ENCODE assay signal across 29 cellular contexts in genomic region chr1:169915150-169915549, GRCh38. TPM values are rescaled to one million over a fixed set of nuclear protein-coding genes. Genes with fewer than 3 reads are reported as not detected.
DNase-seq lines count a peak whose midpoint lies in the region; ATAC-seq and TF ChIP-seq lines count a peak whose summit lies in the region.
"Had no signal": no experiment of that assay in that cellular context is flagged by ENCODE, and none has a peak within 500 bp of the region (broad histone marks: within the 10 kb centered on the region; RNA-seq: fewer than 3 reads in every experiment).

No MANE protein-coding gene starts in this region.

- POLR2A ChIA-PET in SK-N-SH (lab: Yijun Ruan, JAX) = no interaction called here

- no peak for DNase-seq in SK-N-SH
- DNase-seq in endothelial cell (ENCODE audit: low spot score) = no peak
- no peak for DNase-seq in NCI-H1436 treated with DMSO at 0.1 percent for 48 hours (lab: John Stamatoyannopoulos, UW)
- DNase-seq in C1 segment of cervical spinal cord (lab: John Stamatoyannopoulos, UW) = no peak
- DNase-seq: activated CD4-positive, alpha-beta T cell treated with anti-CD3 and anti-CD28 coated beads, Interleukin-2, amount 50 U/mL, for 1 hour; activated naive CD4-positive, alpha-beta T cell treated with anti-CD3 and anti-CD28 coated beads for 36 hours; activated T-cell treated with anti-CD3 and anti-CD28 coated beads, Interleukin-2, amount 50 U/mL, for 4 hours; amniotic stem cell; CD8-positive, alpha-beta memory T cell; DMS153; effector memory CD8-positive, alpha-beta T cell; esophagus squamous epithelium; gastrocnemius medialis; Karpas-422; NCI-H146; SHP77 treated with DMSO at 0.1 percent for 48 hours; sigmoid colon; stimulated activated CD4-positive, alpha-beta T cell treated with anti-CD3 and anti-CD28 coated beads, Interleukin-15, amount 100 ng/mL, for 24 hours; stimulated activated naive CD4-positive, alpha-beta T cell treated with Interleukin-2 at 50 U/mL for 16 hours; SW 1271; T-helper 9 cell; uterus; WERI-Rb-1 had no signal

- H3K9me2 ChIP-seq in SK-N-SH = no peaks in the 10 kb centered on the region

- no peaks in the 10 kb centered on the region for H4K20me1 ChIP-seq in SK-N-SH (ENCODE audit: insufficient read depth)
- H4K20me1 ChIP-seq in OCI-LY3 (ENCODE audit: insufficient read depth, low read length) = no peaks in the 10 kb centered on the region

- CTCF ChIA-PET in SK-N-SH (lab: Yijun Ruan, JAX) = interaction anchor here (0.8 to 1.3 kb wide), 3 partner anchors 14 to 364 kb away, joined by 3 to 5 read pairs (median 4); no protein-coding TSS in a partner anchor

- H3K4me1 ChIP-seq in SK-N-SH (ENCODE audit: control insufficient read depth in 1 of 2, insufficient read depth in 2 of 2, low read depth in 1 of 2, low read length in 1 of 2) (peaks cover 0 to 11% of the 10 kb centered on the region in 2 experiments; a peak in 3 of 4 replicates), OCI-LY3 (ENCODE audit: low read length) (peaks cover 52% of the 10 kb centered on the region), skeletal muscle satellite cell (ENCODE audit: control insufficient read depth, insufficient read depth, low read length) (peaks cover 17% of the 10 kb centered on the region)
- H3K4me1 ChIP-seq: breast epithelium, gastrocnemius medialis, sigmoid colon, uterus had no signal

- peak overlapping the region; percentile 61 for H3K4me2 ChIP-seq in SK-N-SH
- peak overlapping the region; percentile 86 for H3K4me2 ChIP-seq in OCI-LY3 (ENCODE audit: low read length)
- peak overlapping the region; percentile 47 for H3K4me2 ChIP-seq in skeletal muscle satellite cell (ENCODE audit: low read length)

- H3K36me3 Mint-ChIP-seq in endothelial cell (ENCODE audit: low read depth, unreplicated experiment) = peaks cover 3% of the 10 kb centered on the region

- H3K27me3 Mint-ChIP-seq in endothelial cell (ENCODE audit: unreplicated experiment) = peaks cover 2% of the 10 kb centered on the region
- H3K27me3 Mint-ChIP-seq: CD8-positive, alpha-beta memory T cell; effector memory CD8-positive, alpha-beta T cell; memory B cell had no signal

- no peak overlapping the region for H3K4me3 Mint-ChIP-seq in endothelial cell (ENCODE audit: unreplicated experiment)
- H3K4me3 Mint-ChIP-seq: activated naive CD4-positive, alpha-beta T cell treated with anti-CD3 and anti-CD28 coated beads for 36 hours; activated T-cell treated with anti-CD3 and anti-CD28 coated beads, Interleukin-2, amount 50 U/mL, for 4 hours; CD8-positive, alpha-beta memory T cell; effector memory CD8-positive, alpha-beta T cell; memory B cell had no signal

- H3K36me3 ChIP-seq in SK-N-SH (replicated peaks in 1 of 2; ENCODE audit: control insufficient read depth in 1 of 2, insufficient read depth in 2 of 2, low read length in 1 of 2) (no peaks in the 10 kb centered on the region), OCI-LY3 (replicated peaks; ENCODE audit: low read depth, low read length) (no peaks in the 10 kb centered on the region), skeletal muscle satellite cell (ENCODE audit: insufficient read depth, low read length) (no peaks in the 10 kb centered on the region)
- H3K36me3 ChIP-seq: breast epithelium, gastrocnemius medialis, uterus, WERI-Rb-1 had no signal

- H3K79me2 ChIP-seq in SK-N-SH (ENCODE audit: insufficient read depth) = no peaks in the 10 kb centered on the region
- H3K79me2 ChIP-seq in OCI-LY3 (ENCODE audit: low read length) = no peaks in the 10 kb centered on the region

- peaks cover 30% of the 10 kb centered on the region for H3K4me1 Mint-ChIP-seq in endothelial cell (ENCODE audit: unreplicated experiment)
- H3K4me1 Mint-ChIP-seq: memory B cell had no signal

- no peaks in the 10 kb centered on the region for H3K9me3 ChIP-seq in SK-N-SH
- no peaks in the 10 kb centered on the region for H3K9me3 ChIP-seq in OCI-LY3 (ENCODE audit: insufficient read depth, low read length)
- no peaks in the 10 kb centered on the region for H3K9me3 ChIP-seq in skeletal muscle satellite cell (replicated peaks; ENCODE audit: low read length)
- H3K9me3 ChIP-seq: esophagus squamous epithelium, gastrocnemius medialis, sigmoid colon, uterus had no signal

- no peaks in the 10 kb centered on the region for H3K9me3 Mint-ChIP-seq in endothelial cell (ENCODE audit: unreplicated experiment)
- H3K9me3 Mint-ChIP-seq: activated T-cell treated with anti-CD3 and anti-CD28 coated beads, Interleukin-2, amount 50 U/mL, for 4 hours; effector memory CD8-positive, alpha-beta T cell; memory B cell had no signal

- H3K9ac ChIP-seq in SK-N-SH (no peak overlapping the region), OCI-LY3 (ENCODE audit: low read length) (peak overlapping the region; percentile 73), skeletal muscle satellite cell (ENCODE audit: low read depth, low read length) (no peak overlapping the region)

- peaks cover 11% of the 10 kb centered on the region for H3F3A ChIP-seq in SK-N-SH (replicated peaks; ENCODE audit: insufficient read depth)

- H3K27ac Mint-ChIP-seq in endothelial cell (ENCODE audit: unreplicated experiment) = peak overlapping the region; percentile 90
- H3K27ac Mint-ChIP-seq: activated naive CD4-positive, alpha-beta T cell treated with anti-CD3 and anti-CD28 coated beads for 36 hours; effector memory CD8-positive, alpha-beta T cell; memory B cell had no signal

- H2AFZ ChIP-seq in SK-N-SH (ENCODE audit: low read depth) (no peak overlapping the region), OCI-LY3 (ENCODE audit: low read depth, low read length) (peak overlapping the region; percentile 7; the same call in 1 of the 2 replicates)

- no peaks in the 10 kb centered on the region for H3K27me3 ChIP-seq in SK-N-SH (ENCODE audit: insufficient read depth)
- H3K27me3 ChIP-seq in OCI-LY3 (ENCODE audit: low read depth, low read length) = no peaks in the 10 kb centered on the region
- no peaks in the 10 kb centered on the region for H3K27me3 ChIP-seq in skeletal muscle satellite cell (ENCODE audit: control insufficient read depth, insufficient read depth, low read length)
- H3K27me3 ChIP-seq: breast epithelium, esophagus squamous epithelium, gastrocnemius medialis, sigmoid colon, uterus had no signal

- no peak; the same call in 2 of the 3 replicates for ATAC-seq in SK-N-SH treated with all-trans-retinoic acid at 6 μM for 48 hours
- ATAC-seq in GM19351 (IDR thresholded peaks at IDR 0.05; ENCODE audit: unreplicated experiment) = no peak
- ATAC-seq: effector memory CD8-positive, alpha-beta T cell; gastrocnemius medialis had no signal

- H3K27ac ChIP-seq in SK-N-SH (ENCODE audit: low read depth in 2 of 2, low read length in 1 of 2) = peak overlapping the region in 1 of 2 experiments; percentile 76; a peak in 3 of 4 replicates
- H3K27ac ChIP-seq in OCI-LY3 (ENCODE audit: low read length) = peak overlapping the region; percentile 80
- H3K27ac ChIP-seq: breast epithelium, esophagus squamous epithelium, gastrocnemius medialis, sigmoid colon, uterus, WERI-Rb-1 had no signal

- WGBS in SK-N-SH (ENCODE audit: low lambda C conversion rate) = 85% methylated on average over 15 of the region's 15 CpGs

- no peak overlapping the region for H3K4me3 ChIP-seq in SK-N-SH (ENCODE audit: low read depth in 2 of 2, low read length in 1 of 2)
- H3K4me3 ChIP-seq in OCI-LY3 (ENCODE audit: low read length) = peak overlapping the region; percentile 74
- peak overlapping the region; percentile 25 for H3K4me3 ChIP-seq in skeletal muscle satellite cell (ENCODE audit: low read length)
- H3K4me3 ChIP-seq: breast epithelium, esophagus squamous epithelium, gastrocnemius medialis, sigmoid colon, uterus had no signal

- no peak for TF ChIP-seq EP300 in SK-N-SH (IDR thresholded peaks at IDR 0.05; ENCODE audit: borderline replicate concordance in 1 of 2, low read depth in 1 of 2, low read length in 1 of 2)

- TF ChIP-seq RAD21 in SK-N-SH (IDR thresholded peaks at IDR 0.05; ENCODE audit: low read length) = no peak

- TF ChIP-seq CTCF in SK-N-SH (IDR thresholded peaks at IDR 0.05) (no peak), OCI-LY3 (IDR thresholded peaks at IDR 0.05; ENCODE audit: low read depth, low read length) (no peak), endothelial cell (IDR thresholded peaks at IDR 0.05; ENCODE audit: unreplicated experiment) (no peak)

TF ChIP-seq in SK-N-SH, 30 proteins besides CTCF, POLR2A, EP300 and RAD21 (continues in another document):
- TF ChIP-seq TAF1 (IDR thresholded peaks at IDR 0.05; ENCODE audit: borderline replicate concordance, low read depth, low read length) = no peak
- no peak for TF ChIP-seq USF2 (IDR thresholded peaks at IDR 0.05; ENCODE audit: borderline replicate concordance, low read depth, low read length)
- TF ChIP-seq NRF1 (IDR thresholded peaks at IDR 0.05; ENCODE audit: low read depth, low read length) = no peak
- no peak for TF ChIP-seq MEF2A (IDR thresholded peaks at IDR 0.05; ENCODE audit: borderline replicate concordance, low read depth)
- no peak for TF ChIP-seq RXRA (IDR thresholded peaks at IDR 0.05; ENCODE audit: borderline replicate concordance, low read depth)
- no peak for TF ChIP-seq JUND (IDR thresholded peaks at IDR 0.05)

TF ChIP-seq in SK-N-SH treated with all-trans-retinoic acid at 6 μM for 48 hours, 23 proteins besides CTCF, POLR2A, EP300 and RAD21 (continues in another document):
- TF ChIP-seq ISL1 (CRISPR knock-in tag; IDR thresholded peaks at IDR 0.05) (no peak), SNAI2 (CRISPR knock-in tag; IDR thresholded peaks at IDR 0.05) (no peak), CSDC2 (CRISPR knock-in tag; IDR thresholded peaks at IDR 0.05) (no peak), ZFP30 (CRISPR knock-in tag; IDR thresholded peaks at IDR 0.05) (no peak), POU6F1 (CRISPR knock-in tag; IDR thresholded peaks at IDR 0.05; ENCODE audit: borderline replicate concordance, low read depth) (no peak), ZFP3 (CRISPR knock-in tag; IDR thresholded peaks at IDR 0.05) (no peak), PPARA (CRISPR knock-in tag; IDR thresholded peaks at IDR 0.05; ENCODE audit: borderline replicate concordance) (no peak)

RNA-seq across cellular contexts. Expression of gene SCYL3, which starts 21.5 kb away (rescaled TPM):
- polyA plus RNA-seq in SK-N-SH (2012; rRNA removed) = 5.9 and 7.7 TPM in 2 replicates
- 5.7 and 6.1 TPM in 2 replicates for polyA plus RNA-seq in SK-N-SH (2012; cell fraction: cytosol; rRNA removed)
- polyA plus RNA-seq in SK-N-SH (2012; cell fraction: nucleus; rRNA removed) = 11.6 and 15.3 TPM in 2 replicates
- total RNA-seq in endothelial cell (ENCODE audit: unreplicated experiment) = 19.2 TPM
- total RNA-seq in skeletal muscle satellite cell (2012; rRNA removed) = 4.8 and 5.1 TPM in 2 replicates

Comparison
In these comparisons a context has a peak if more than half of its experiments do, and no peak if none do; other contexts are left out.
1. H3K4me3 ChIP-seq: peak in OCI-LY3 (single experiment) and skeletal muscle satellite cell (single experiment); none in SK-N-SH (0 of 2).
2. Peak in every context shown above with its lines, with median percentiles within 50 percentile points of each other: H3K4me2 ChIP-seq.